ENCODE assay signal across 18 cellular contexts in the genomic region with DNA sequence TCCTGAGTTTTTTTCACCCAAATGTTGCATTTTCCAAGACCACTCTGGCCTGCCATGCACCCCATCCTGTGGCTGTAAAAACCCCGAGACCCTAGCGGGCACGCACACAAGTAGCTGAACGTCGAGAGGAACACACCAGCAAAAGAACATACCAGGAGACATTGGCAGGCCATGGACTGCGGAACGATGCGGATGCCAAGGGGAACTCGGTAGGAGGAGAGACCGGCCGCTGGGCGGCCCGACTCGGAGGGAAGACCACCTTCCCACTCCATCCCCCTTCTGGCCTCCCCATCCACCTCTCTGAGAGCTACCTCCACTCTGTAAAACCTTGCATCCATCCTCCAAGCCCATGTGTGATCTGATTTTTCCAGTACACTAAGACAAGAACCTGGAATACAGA.
"Had no signal": no experiment of that assay in that cellular context is flagged by ENCODE, and none has a peak within 500 bp of the region (broad histone marks: within the 10 kb centered on the region; RNA-seq: fewer than 3 reads in every experiment).

No MANE protein-coding gene starts in this region.

- H3K4me3 ChIP-seq: MG63 had no signal

- H3K27me3 ChIP-seq: MG63 had no signal

- H3K36me3 ChIP-seq: MG63 had no signal

- ATAC-seq: Panc1 had no signal

- DNase-seq: Karpas-422, KG1, MG63, NCI-H1092, NCI-H1105 treated with DMSO at 0.1 percent for 48 hours, NCI-H1417 treated with DMSO at 0.1 percent for 48 hours, NCI-H146, NCI-H1694 treated with DMSO at 0.1 percent for 48 hours, NCI-H1930, NCI-H2081, NCI-H2107, NCI-H2227 treated with DMSO at 0.1 percent for 48 hours, NCI-H524, NCI-H526 treated with DMSO at 0.1 percent for 48 hours, NCI-H748 treated with DMSO at 0.1 percent for 48 hours, SHP77, SK-N-SH had no signal
